Comparison of ENCODE assay signal across 8 cellular contexts in the genomic region with DNA sequence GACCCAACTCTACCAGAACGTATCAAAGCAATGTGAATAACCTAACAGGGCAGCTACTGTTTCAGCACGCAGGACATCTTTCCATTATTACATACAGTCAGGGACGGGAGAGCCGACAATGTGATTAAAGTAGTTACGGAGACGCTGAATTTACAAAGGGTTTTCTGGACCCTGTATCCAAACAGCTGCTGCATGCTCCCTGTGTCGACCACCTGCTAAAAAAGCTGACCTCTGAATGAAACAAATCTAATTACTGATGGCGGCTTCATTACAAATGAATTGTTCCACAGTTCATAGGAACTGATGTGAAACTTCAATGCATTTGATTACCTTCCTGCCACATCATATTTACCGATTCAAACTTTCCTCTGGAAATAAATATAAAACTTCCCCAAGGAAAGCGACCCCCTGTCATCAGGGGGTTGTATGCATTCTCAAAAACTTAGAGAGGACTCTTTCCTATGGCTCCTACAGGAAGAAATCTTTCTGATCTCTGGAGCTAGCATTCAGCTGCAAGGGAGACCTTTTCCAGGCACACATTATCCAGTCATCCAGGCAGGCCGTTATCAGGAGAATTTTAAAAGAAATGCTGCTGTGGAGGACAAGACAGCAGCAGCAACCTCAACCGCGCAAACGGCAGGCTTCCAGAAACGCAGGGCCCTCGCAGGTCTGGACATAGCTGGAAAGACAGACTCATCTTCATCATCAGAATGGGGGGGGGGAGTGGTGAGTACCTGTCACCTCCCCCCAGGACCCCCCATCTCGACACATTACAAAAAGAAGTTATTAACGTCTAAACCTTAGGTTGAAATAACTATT. TPM values are rescaled to one million over a fixed set of nuclear protein-coding genes. Genes with fewer than 3 reads are reported as not detected.
DNase-seq lines count a peak whose midpoint lies in the region; ATAC-seq and TF ChIP-seq lines count a peak whose summit lies in the region.

No MANE protein-coding gene starts in this region.

- no peaks in the 10 kb centered on the region for H3K36me3 ChIP-seq in DOHH2 (ENCODE audit: control insufficient read depth, low read length)
- H3K36me3 ChIP-seq in gastroesophageal sphincter, result no peaks in the 10 kb centered on the region

- H3K4me2 ChIP-seq in DOHH2 (ENCODE audit: low read length), result peak overlapping the region; percentile 91

- H3K27me3 ChIP-seq in DOHH2 (ENCODE audit: control insufficient read depth, low read length) (peaks cover 23% of the 10 kb centered on the region), gastroesophageal sphincter (no peaks in the 10 kb centered on the region)

- no peaks in the 10 kb centered on the region for H3K9me2 ChIP-seq in DOHH2 (replicated peaks; ENCODE audit: control insufficient read depth, low read length)

- H3K27ac ChIP-seq in DOHH2 (ENCODE audit: low read depth, low read length) (no peak overlapping the region), gastroesophageal sphincter (peak overlapping the region; percentile 51 to 89 (median 76))

- H3K4me1 ChIP-seq in DOHH2 (ENCODE audit: control insufficient read depth, low read length) (peaks cover 31% of the 10 kb centered on the region), gastroesophageal sphincter (peaks cover 0 to 72% (median 0%) of the 10 kb centered on the region in 3 donors)

- H3K4me3 ChIP-seq in DOHH2 (ENCODE audit: low read length), result peak overlapping the region; percentile 78
- H3K4me3 ChIP-seq in gastroesophageal sphincter, result peak overlapping the region; percentile 56 to 62
- no peak overlapping the region for H3K4me3 ChIP-seq in lower leg skin (ENCODE audit: low read depth, poor library complexity, severe bottlenecking)

- peak; percentile 88 for DNase-seq in SK-N-DZ (ENCODE audit: low spot score)
- DNase-seq in retina, result peak; percentile 77
- no peak for DNase-seq in lower leg skin (ENCODE audit: low spot score in 2 of 2)
- no peak for DNase-seq in T-helper 9 cell
- no peak for DNase-seq in activated CD4-positive, alpha-beta T cell treated with anti-CD3 and anti-CD28 coated beads for 48 hours

- WGBS in gastroesophageal sphincter (ENCODE audit: low coverage in 1 of 2), 2 donors, result 19 to 34% methylated on average over 16 to 18 of the region's 18 CpGs
- 39 to 40% methylated on average over 18 of the region's 18 CpGs for WGBS in lower leg skin, 2 donors

- intact Hi-C loops in lower leg skin (cut with DNase I; ENCODE audit: low total_unique reads), result loop anchor here (10.0 kb wide), 2 partner anchors 1758 to 1968 kb away; no protein-coding TSS in a partner anchor

- peaks cover 11% of the 10 kb centered on the region for H3F3A ChIP-seq in DOHH2 (ENCODE audit: control insufficient read depth, insufficient read depth)

- TF ChIP-seq POLR2A in gastroesophageal sphincter (IDR thresholded peaks at IDR 0.05) (no peak), lower leg skin (IDR thresholded peaks at IDR 0.05) (no peak)

- peaks cover 13% of the 10 kb centered on the region for H3K79me2 ChIP-seq in DOHH2 (ENCODE audit: control insufficient read depth, low read length)

- no peak for ATAC-seq in gastroesophageal sphincter
- no peak for ATAC-seq in HG03460 (IDR thresholded peaks at IDR 0.05; ENCODE audit: unreplicated experiment)

- TF ChIP-seq EP300 in gastroesophageal sphincter (IDR thresholded peaks at IDR 0.05), result no peak

- peaks cover 3% of the 10 kb centered on the region for H4K20me1 ChIP-seq in DOHH2 (ENCODE audit: control insufficient read depth, insufficient read depth, low read depth, low read length)

- TF ChIP-seq CTCF in DOHH2 (IDR thresholded peaks at IDR 0.05; ENCODE audit: low read depth, low read length, poor library complexity, severe bottlenecking) (no peak), gastroesophageal sphincter (IDR thresholded peaks at IDR 0.05) (no peak), lower leg skin (IDR thresholded peaks at IDR 0.05) (no peak)

- H3K9me3 ChIP-seq in DOHH2 (ENCODE audit: control insufficient read depth, insufficient read depth, low read length), result no peaks in the 10 kb centered on the region
- H3K9me3 ChIP-seq in gastroesophageal sphincter, result no peaks in the 10 kb centered on the region

RNA-seq across cellular contexts. Expression of a gene that starts 3.1 kb away (rescaled TPM):
- polyA plus RNA-seq in SK-N-DZ (2014; cell fraction: cytosol; rRNA removed), result 5.8 and 5.9 TPM in 2 replicates
- polyA plus RNA-seq in SK-N-DZ (2014; cell fraction: nucleus; rRNA removed), result 4.6 TPM in 2 replicates
- 10 to 100 TPM; 13.7 to 39.7 (median 20.5) TPM for total RNA-seq in gastroesophageal sphincter
- 10 to 100 TPM; 12.1 to 41.3 (median 26.4) TPM for total RNA-seq in lower leg skin

RNA-seq across cellular contexts. Expression of a gene that starts 35.6 kb away (rescaled TPM):
- 130 and 143 TPM in 2 replicates for polyA plus RNA-seq in SK-N-DZ (2014; cell fraction: cytosol; rRNA removed)
- 867 and 1,028 TPM in 2 replicates for polyA plus RNA-seq in SK-N-DZ (2014; cell fraction: nucleus; rRNA removed)
- total RNA-seq in gastroesophageal sphincter (100 to 1,000 TPM in 2 of 4 donors, 10 to 100 TPM in 2; 25.5 to 140 (median 73.5) TPM), lower leg skin (10 to 100 TPM; 44.7 to 73.0 (median 48.4) TPM)

Comparison
In these comparisons a context has a peak if more than half of its experiments do, and no peak if none do; other contexts are left out.
1. DNase-seq: peak in SK-N-DZ (single experiment) and retina (single experiment); none in lower leg skin (0 of 2), T-helper 9 cell (single experiment) and activated CD4-positive, alpha-beta T cell treated with anti-CD3 and anti-CD28 coated beads for 48 hours (single experiment).